In the genomic region with DNA sequence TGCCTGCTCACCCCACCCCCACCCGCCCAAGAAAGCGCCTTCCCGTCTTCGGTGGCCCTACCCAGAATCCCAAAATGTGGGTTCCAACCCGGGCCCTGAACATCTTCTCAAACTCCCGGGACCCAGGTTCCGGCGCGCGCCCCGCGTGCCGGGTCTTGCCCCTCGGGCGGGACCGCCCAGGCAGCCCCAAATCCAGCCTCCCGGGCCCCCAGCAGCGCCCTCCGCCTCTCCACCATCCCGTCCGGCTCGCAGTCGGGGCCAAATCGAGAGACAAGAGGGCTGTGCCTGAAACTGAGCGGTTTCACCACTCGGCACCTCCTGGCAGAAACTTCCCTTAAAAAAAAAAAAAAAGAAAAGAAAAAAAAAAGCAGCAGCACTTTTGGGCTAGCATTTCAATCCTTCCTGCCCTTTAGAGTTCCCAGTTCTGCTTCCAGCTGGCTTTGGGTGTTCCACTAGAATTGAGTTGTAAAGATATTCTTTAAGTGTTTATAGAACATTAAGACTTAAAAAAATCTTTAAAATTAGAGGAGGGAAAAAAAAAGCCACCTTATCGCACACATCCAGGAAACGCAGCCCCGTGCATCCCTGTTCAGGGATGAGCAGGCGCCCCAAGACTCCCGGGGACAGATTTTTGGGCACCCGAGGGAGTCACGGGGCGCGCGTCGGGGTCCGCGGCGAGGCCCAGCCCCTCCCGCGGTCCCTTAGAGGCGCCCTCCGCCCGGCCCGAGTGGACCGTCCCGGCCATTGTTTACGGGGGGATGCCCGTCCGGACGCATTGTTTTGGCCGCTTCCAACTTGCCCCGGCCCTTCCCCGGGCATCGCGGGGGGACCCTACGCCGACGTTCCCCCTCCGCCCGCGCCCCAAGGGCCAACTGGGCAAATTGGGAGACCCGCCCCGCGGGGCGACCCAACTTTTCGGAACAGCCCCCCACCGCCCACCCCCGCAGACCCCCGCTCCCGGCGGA, we compare ENCODE assay signal across 8 cellular contexts. TPM values are rescaled to one million over a fixed set of nuclear protein-coding genes. Genes with fewer than 3 reads are reported as not detected.
DNase-seq lines count a peak whose midpoint lies in the region; ATAC-seq and TF ChIP-seq lines count a peak whose summit lies in the region.
"Not testable (repeated sequence)": the region's sequence is repeated elsewhere in the genome, so short reads cannot be mapped to it uniquely, and the experiment has no call there.

No MANE protein-coding gene starts in this region.

- H3K4me1 Mint-ChIP-seq in HFFc6 (ENCODE audit: low read depth) (peaks cover 69% of the 10 kb centered on the region), activated B cell treated with CpG ODN at 0.5 μM for 24 hours (peaks cover 51% of the 10 kb centered on the region), neural progenitor cell (peaks cover 56% of the 10 kb centered on the region)

- peak; percentile 12 to 61 (median 57) for TF ChIP-seq POLR2A in body of pancreas (IDR thresholded peaks at IDR 0.05)

- not testable (repeated sequence) for TF ChIP-seq CTCF in HFFc6 (IDR thresholded peaks at IDR 0.05); activated B cell treated with CpG ODN at 0.5 μM for 24 hours (IDR thresholded peaks at IDR 0.05); body of pancreas (IDR thresholded peaks at IDR 0.05); heart right ventricle (IDR thresholded peaks at IDR 0.05); neural progenitor cell (IDR thresholded peaks at IDR 0.05)

- H3K27me3 ChIP-seq in body of pancreas; heart right ventricle; neural progenitor cell; thymus (ENCODE audit: control insufficient read depth, insufficient read depth): not testable (repeated sequence)

- ATAC-seq in activated B cell treated with CpG ODN at 0.5 μM for 24 hours (ENCODE audit: low read depth): not testable (repeated sequence)
- ATAC-seq in body of pancreas: peak; percentile 26
- peak; percentile 10 to 54 (median 38) for ATAC-seq in heart right ventricle

- intact Hi-C loops in activated B cell treated with CpG ODN at 0.5 μM for 24 hours (cut with micrococcal nuclease): loop anchor here (5.0 kb wide), 2 partner anchors 50 to 160 kb away; no protein-coding TSS in a partner anchor
- intact Hi-C loops in body of pancreas (cut with DNase I): not testable (repeated sequence)
- intact Hi-C loops in heart right ventricle (cut with DNase I): loop anchor here in 1 of 10 donors (5.0 kb wide), 1 partner anchor 325 kb away; no protein-coding TSS in a partner anchor

- peaks cover 57% of the 10 kb centered on the region for H3K79me2 ChIP-seq in neural progenitor cell (ENCODE audit: low read depth)

- peak overlapping the region; percentile 95 for H3K27ac Mint-ChIP-seq in HFFc6
- peak overlapping the region; percentile 98 for H3K27ac Mint-ChIP-seq in activated B cell treated with CpG ODN at 0.5 μM for 24 hours
- not testable (repeated sequence) for H3K27ac Mint-ChIP-seq in neural progenitor cell

- peaks cover 27% of the 10 kb centered on the region for H3K36me3 Mint-ChIP-seq in HFFc6 (ENCODE audit: low read depth)
- not testable (repeated sequence) for H3K36me3 Mint-ChIP-seq in activated B cell treated with CpG ODN at 0.5 μM for 24 hours (ENCODE audit: low read depth); neural progenitor cell

- H3K4me1 ChIP-seq in ES-I3 (ENCODE audit: insufficient read depth, low read length) (peaks cover 15% of the 10 kb centered on the region), body of pancreas (peaks cover 39% of the 10 kb centered on the region), heart right ventricle (peaks cover 2 to 65% (median 46%) of the 10 kb centered on the region in 9 donors), neural progenitor cell (peaks cover 53% of the 10 kb centered on the region)
- not testable (repeated sequence) for H3K4me1 ChIP-seq in thymus (ENCODE audit: control insufficient read depth, insufficient read depth, low read length)

- H3K9ac ChIP-seq in ES-I3 (ENCODE audit: low read depth, low read length): peak overlapping the region; percentile 93
- peak overlapping the region; percentile 70 for H3K9ac ChIP-seq in neural progenitor cell

- H3K36me3 ChIP-seq in ES-I3 (ENCODE audit: insufficient read depth, low read length); body of pancreas (replicated peaks in 1 of 2; ENCODE audit: insufficient read depth in 1 of 2, low read depth in 2 of 2); heart right ventricle; neural progenitor cell; thymus (ENCODE audit: control insufficient read depth, insufficient read depth): not testable (repeated sequence)

- H3F3A ChIP-seq in neural progenitor cell (ENCODE audit: low read depth): peaks cover 50% of the 10 kb centered on the region

- H3K27me3 Mint-ChIP-seq in HFFc6 (ENCODE audit: insufficient read depth); activated B cell treated with CpG ODN at 0.5 μM for 24 hours; neural progenitor cell (ENCODE audit: insufficient read depth, low read depth): not testable (repeated sequence)

- not testable (repeated sequence) for H3K9me3 Mint-ChIP-seq in HFFc6, activated B cell treated with CpG ODN at 0.5 μM for 24 hours, neural progenitor cell

- H3K4me3 ChIP-seq in body of pancreas: peak overlapping the region; percentile 54 to 86
- H3K4me3 ChIP-seq in heart right ventricle: peak overlapping the region; percentile 76 to 98 (median 94)
- peak overlapping the region; percentile 95 for H3K4me3 ChIP-seq in neural progenitor cell
- H3K4me3 ChIP-seq in thymus (ENCODE audit: low read length): peak overlapping the region; percentile 84

- POLR2A ChIA-PET in activated B cell treated with CpG ODN at 0.5 μM for 24 hours (lab: Charles Lee): interaction anchor here (0.6 to 4.1 kb wide), 47 partner anchors 10 to 348 kb away, joined by 3 to 39 read pairs (median 4); no protein-coding TSS in a partner anchor

- not testable (repeated sequence) for H2AFZ ChIP-seq in neural progenitor cell (replicated peaks)

- H4K20me1 ChIP-seq in neural progenitor cell (ENCODE audit: low read depth): peaks cover 25% of the 10 kb centered on the region

- H3K27ac ChIP-seq in body of pancreas (peak overlapping the region; percentile 97 to 100 (median 99)), heart right ventricle (peak overlapping the region; percentile 97 to 100 (median 99)), neural progenitor cell (peak overlapping the region; percentile 91), thymus (ENCODE audit: low read depth) (peak overlapping the region; percentile 99)

- H3K4me2 ChIP-seq in neural progenitor cell: peak overlapping the region; percentile 96

- H3K4me3 Mint-ChIP-seq in HFFc6: peak overlapping the region; percentile 93
- H3K4me3 Mint-ChIP-seq in activated B cell treated with CpG ODN at 0.5 μM for 24 hours: peak overlapping the region; percentile 93
- peak overlapping the region; percentile 98 for H3K4me3 Mint-ChIP-seq in neural progenitor cell

- DNase-seq in HFFc6 (peak; percentile 35), NAMALWA (ENCODE audit: low spot score) (peak; percentile 64), activated B cell treated with CpG ODN at 0.5 μM for 24 hours (peak; percentile 59), body of pancreas (peak; percentile 62 to 66 (median 64)), heart right ventricle (peak; percentile 62 to 76), neural progenitor cell (ENCODE audit: low spot score) (peak; percentile 67)

- H3K9me3 ChIP-seq in ES-I3 (ENCODE audit: control insufficient read depth, insufficient read depth, low read length); body of pancreas; heart right ventricle; neural progenitor cell (ENCODE audit: low read depth); thymus (ENCODE audit: control insufficient read depth): not testable (repeated sequence)

- CTCF ChIA-PET in activated B cell treated with CpG ODN at 0.5 μM for 24 hours (lab: Charles Lee): interaction anchor here (1.2 to 1.6 kb wide), 3 partner anchors 144 to 325 kb away, joined by 3 to 4 read pairs (median 4); no protein-coding TSS in a partner anchor

- 1 to 2% methylated on average over 24 to 68 of the region's 73 CpGs for WGBS in body of pancreas, 2 donors
- WGBS in heart right ventricle, 2 donors: 0 to 1% methylated on average over 73 of the region's 73 CpGs
- under 1% methylated on average over 73 of the region's 73 CpGs for WGBS in thymus

RNA-seq across cellular contexts. Expression of a gene that starts 0.9 kb away (rescaled TPM):
- total RNA-seq in HFFc6 (2021; fragmentation: NEBNext Ultra II Directional; extraction: Animal tissue kit (Norgen Biotek cat#: 25700)): 10 to 100 TPM; 38.5 to 42.9 (median 40.1) TPM
- total RNA-seq in activated B cell treated with CpG ODN at 0.5 μM for 24 hours (70.0 and 80.3 TPM in 2 replicates), body of pancreas (10 to 100 TPM; 17.4 to 27.7 TPM), heart right ventricle (10 to 100 TPM in 3 of 10 donors, 1 to 10 TPM in 7; 7.2 to 18.4 (median 8.5) TPM), neural progenitor cell (ENCODE audit: low replicate concordance) (76.3 and 84.4 TPM in 2 replicates)
- polyA plus RNA-seq in heart right ventricle (1 to 10 TPM; 3.3 to 5.3 TPM), thymus (26.5 TPM)
